ENCODE assay signal across 20 cellular contexts in the genomic region with DNA sequence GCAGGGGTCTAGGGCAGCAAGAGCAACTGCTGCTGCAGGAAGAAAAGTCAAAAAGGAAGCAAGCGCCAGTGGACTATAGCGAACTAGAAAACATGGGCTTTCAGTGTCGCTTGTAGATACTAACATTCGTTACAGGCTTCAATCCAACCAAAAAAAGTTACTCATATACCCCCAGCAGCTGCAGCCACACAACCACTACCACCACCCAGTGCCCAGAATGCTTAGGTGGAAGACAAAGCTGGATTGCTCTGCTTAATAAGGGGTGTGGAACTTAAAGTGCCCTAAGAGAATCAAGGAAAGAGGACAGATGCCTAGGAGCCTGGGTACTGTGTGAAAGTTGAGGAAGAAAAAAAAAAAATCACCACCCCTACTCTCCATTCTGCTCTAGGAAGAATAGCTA.
A peak's percentile ranks its signal among the peaks of the same experiment; 100 is the strongest.
DNase-seq lines count a peak whose midpoint lies in the region; ATAC-seq and TF ChIP-seq lines count a peak whose summit lies in the region.
"Had no signal": no experiment of that assay in that cellular context is flagged by ENCODE, and none has a peak within 500 bp of the region (broad histone marks: within the 10 kb centered on the region; RNA-seq: fewer than 3 reads in every experiment).

No MANE protein-coding gene starts in this region.

- no peak overlapping the region for H3K18ac ChIP-seq in H9 (ENCODE audit: insufficient read length, low read depth, low read length)

- H3K4me3 ChIP-seq in BLaER1 treated with 17β-estradiol and CSF1 and Interleukin-3, amounts not matched to agents 10 nM and 100 nM = no peak overlapping the region

- TF ChIP-seq CTCF in H9 (conservative IDR thresholded peaks at IDR 0.05) (no peak), WTC11 (IDR thresholded peaks at IDR 0.05) (no peak), nephron (IDR thresholded peaks at IDR 0.05; ENCODE audit: unreplicated experiment in 3 of 3) (no peak), Calu3 (IDR thresholded peaks at IDR 0.05; ENCODE audit: unreplicated experiment) (no peak)

- no peak overlapping the region for H2BK12ac ChIP-seq in H9 (ENCODE audit: insufficient read length, low read depth, low read length)

- H3K14ac ChIP-seq in H9 (ENCODE audit: insufficient read depth, low read length) = no peak overlapping the region

- H3K4me1 Mint-ChIP-seq in H9 (peaks cover 16 to 19% of the 10 kb centered on the region in 2 experiments), WTC11 (peaks cover 23% of the 10 kb centered on the region), nephron (no peaks in the 10 kb centered on the region), Calu3 (ENCODE audit: low read depth, unreplicated experiment) (peaks cover 15% of the 10 kb centered on the region)
- H3K4me1 Mint-ChIP-seq: CD14-positive monocyte, IgD-negative memory B cell had no signal

- peak overlapping the region; percentile 21 to 75 (median 46); a peak in 18 of 22 replicates for H3K4me2 ChIP-seq in BLaER1 treated with 17β-estradiol and CSF1 and Interleukin-3, amounts not matched to agents 10 nM and 100 nM
- no peak overlapping the region for H3K4me2 ChIP-seq in H9 (ENCODE audit: insufficient read depth, insufficient read length, low read length)

- H3K9me3 ChIP-seq in BLaER1 treated with 17β-estradiol and CSF1 and Interleukin-3, amounts not matched to agents 10 nM and 100 nM (replicated peaks in 1 of 11) = no peaks in the 10 kb centered on the region; a peak in 2 of 22 replicates
- H3K9me3 ChIP-seq in H9 (ENCODE audit: control insufficient read depth, low read depth, low read length) = no peaks in the 10 kb centered on the region

- no TSS peak for BruUV-seq in Calu3 (replicated peaks; lab: Mats Ljungman, UMichigan)

- peaks cover 0 to 8% of the 10 kb centered on the region in 2 experiments; a peak in 2 of 5 replicates for H3K9me3 Mint-ChIP-seq in H9
- H3K9me3 Mint-ChIP-seq in WTC11 = peaks cover 7% of the 10 kb centered on the region
- H3K9me3 Mint-ChIP-seq in nephron = no peaks in the 10 kb centered on the region
- H3K9me3 Mint-ChIP-seq in Calu3 (ENCODE audit: low read depth, unreplicated experiment) = peaks cover 2% of the 10 kb centered on the region

- no peak overlapping the region for H2AK5ac ChIP-seq in H9 (ENCODE audit: insufficient read length, low read length)

- no peak overlapping the region for H4K8ac ChIP-seq in H9 (replicated peaks; ENCODE audit: insufficient read length, low read depth, low read length)

- WGBS in H9 (ENCODE audit: extremely low coverage, insufficient read length, low lambda C conversion rate) = no CpG with 5 or more reads among the region's 4 CpGs

- no peaks in the 10 kb centered on the region for H3K27me3 ChIP-seq in BLaER1 treated with 17β-estradiol and CSF1 and Interleukin-3, amounts not matched to agents 10 nM and 100 nM
- H3K27me3 ChIP-seq in H9 (ENCODE audit: insufficient read depth, low read length) = no peaks in the 10 kb centered on the region

- no peaks in the 10 kb centered on the region for H3K23me2 ChIP-seq in H9 (ENCODE audit: insufficient read length, low read depth, low read length, poor library complexity, severe bottlenecking)

- H4K91ac ChIP-seq in H9 (ENCODE audit: insufficient read length, low read depth, low read length) = no peak overlapping the region

- no peaks in the 10 kb centered on the region for H4K20me1 ChIP-seq in BLaER1 treated with 17β-estradiol and CSF1 and Interleukin-3, amounts not matched to agents 10 nM and 100 nM
- H4K20me1 ChIP-seq in H9 (ENCODE audit: control insufficient read depth, insufficient read depth, insufficient read length) = no peaks in the 10 kb centered on the region

- H3K56ac ChIP-seq in H9 (ENCODE audit: insufficient read length, low read depth, low read length) = no peak overlapping the region

- H3K27ac Mint-ChIP-seq in H9 (peak overlapping the region; percentile 85 to 92 (median 86)), WTC11 (peak overlapping the region; percentile 43; the same call in 1 of the 2 replicates), nephron (peak overlapping the region in 2 of 3 experiments; percentile 23 to 31), Calu3 (ENCODE audit: unreplicated experiment) (no peak overlapping the region)
- H3K27ac Mint-ChIP-seq: CD14-positive monocyte had no signal

- H3K4me1 ChIP-seq in BLaER1 treated with 17β-estradiol and CSF1 and Interleukin-3, amounts not matched to agents 10 nM and 100 nM = peaks cover 12 to 21% (median 15%) of the 10 kb centered on the region in 10 experiments; a peak in 19 of 20 replicates
- H3K4me1 ChIP-seq in H9 (ENCODE audit: insufficient read depth, low read length) = peaks cover 4% of the 10 kb centered on the region; the same call in 1 of the 2 replicates

- H3K27ac ChIP-seq in BLaER1 treated with 17β-estradiol and CSF1 and Interleukin-3, amounts not matched to agents 10 nM and 100 nM = 0 out of 22 replicates have a peak overlapping the region, but pooled peaks of 1 of the 11 experiments have one; percentile 12
- no peak overlapping the region for H3K27ac ChIP-seq in H9 (ENCODE audit: insufficient read length, low read depth, low read length)

- ATAC-seq in WTC11 (peak; percentile 43), HG03571 (IDR thresholded peaks at IDR 0.05; ENCODE audit: unreplicated experiment) (no peak)

- H2AFZ ChIP-seq in H9 (ENCODE audit: low read length) = no peak overlapping the region

- H3K36me3 Mint-ChIP-seq in H9 (ENCODE audit: insufficient read depth in 1 of 3, low read depth in 3 of 3) (peaks cover 19 to 29% (median 20%) of the 10 kb centered on the region in 3 experiments), WTC11 (peaks cover 45% of the 10 kb centered on the region), nephron (ENCODE audit: low read depth) (no peaks in the 10 kb centered on the region), Calu3 (ENCODE audit: insufficient read depth, unreplicated experiment) (no peaks in the 10 kb centered on the region)
- H3K36me3 Mint-ChIP-seq: CD14-positive monocyte, IgD-negative memory B cell had no signal

- no peaks in the 10 kb centered on the region for H3K79me2 ChIP-seq in H9 (ENCODE audit: insufficient read depth, low read length)

- CTCF ChIA-PET in WTC11 (lab: Charles Lee) (no interaction called here), Calu3 (lab: Charles Lee) (no interaction called here)

- H3K4me3 Mint-ChIP-seq in H9 (no peak overlapping the region), WTC11 (no peak overlapping the region), nephron (no peak overlapping the region), Calu3 (ENCODE audit: low read depth, unreplicated experiment) (no peak overlapping the region)
- H3K4me3 Mint-ChIP-seq: CD14-positive monocyte, IgD-negative memory B cell had no signal

- no peak overlapping the region for H3K9ac ChIP-seq in BLaER1 treated with 17β-estradiol and CSF1 and Interleukin-3, amounts not matched to agents 10 nM and 100 nM
- H3K9ac ChIP-seq in H9 (ENCODE audit: extremely low read depth, insufficient read length, low read length) = no peak overlapping the region

- H3K36me3 ChIP-seq in BLaER1 treated with 17β-estradiol and CSF1 and Interleukin-3, amounts not matched to agents 10 nM and 100 nM = no peaks in the 10 kb centered on the region

- H3K27me3 Mint-ChIP-seq in H9 (ENCODE audit: low read depth) (no peaks in the 10 kb centered on the region), WTC11 (ENCODE audit: low read depth) (no peaks in the 10 kb centered on the region), nephron (ENCODE audit: low read depth) (no peaks in the 10 kb centered on the region), Calu3 (ENCODE audit: unreplicated experiment) (no peaks in the 10 kb centered on the region)
- H3K27me3 Mint-ChIP-seq: IgD-negative memory B cell had no signal

- H2BK20ac ChIP-seq in H9 (ENCODE audit: low read depth, low read length, poor library complexity, severe bottlenecking) = no peak overlapping the region

- POLR2A ChIA-PET in WTC11 (lab: Charles Lee) = no interaction called here

- intact Hi-C loops in Calu3 (cut with micrococcal nuclease; ENCODE audit: unreplicated experiment) = no loop called here

- no peak overlapping the region for H2BK15ac ChIP-seq in H9 (ENCODE audit: low read depth, low read length)

- H3K79me1 ChIP-seq in H9 (ENCODE audit: insufficient read depth, low read depth, low read length, poor library complexity, severe bottlenecking) = no peaks in the 10 kb centered on the region

- H3T11ph ChIP-seq in H9 (ENCODE audit: low read length) = no peak overlapping the region

- DNase-seq in H9 (no peak), WTC11 (ENCODE audit: low spot score) (no peak), Calu3 (no peak), Kasumi-1 (lab: John Stamatoyannopoulos, UW) (no peak)
- DNase-seq: DND-41, H7, Karpas-422, NCI-H1105 treated with DMSO at 0.1 percent for 48 hours, NCI-H1694 treated with DMSO at 0.1 percent for 48 hours, NCI-H2107, NCI-H2227 treated with DMSO at 0.1 percent for 48 hours, NCI-H524, NCI-H82, OCI-M1, RPMI8226 had no signal

- no peak overlapping the region for H2BK5ac ChIP-seq in H9 (ENCODE audit: insufficient read length, low read length)

- no peak overlapping the region for H4K5ac ChIP-seq in H9 (ENCODE audit: insufficient read length, low read depth, low read length)

- no peak overlapping the region for H3K23ac ChIP-seq in H9 (ENCODE audit: insufficient read length, low read depth, low read length)

- no peak overlapping the region for H2BK120ac ChIP-seq in H9 (ENCODE audit: low read depth, low read length, poor library complexity, severe bottlenecking)

- no peak overlapping the region for H3K4ac ChIP-seq in H9 (ENCODE audit: low read depth, low read length)

TF ChIP-seq in WTC11, 78 proteins besides CTCF, POLR2A, EP300 and RAD21 (continues in another document):
- no peak for TF ChIP-seq FOXP4 (CRISPR knock-in tag; IDR thresholded peaks at IDR 0.05)
- no peak for TF ChIP-seq SOX15 (CRISPR knock-in tag; IDR thresholded peaks at IDR 0.05)
- TF ChIP-seq FOXK1 (CRISPR knock-in tag; IDR thresholded peaks at IDR 0.05) = no peak
